In genomic region chr12:118034429-118035193, GRCh38 we compare ENCODE assay signal across 8 cellular contexts. TPM values are rescaled to one million over a fixed set of nuclear protein-coding genes. Genes with fewer than 3 reads are reported as not detected.
A peak's percentile ranks its signal among the peaks of the same experiment; 100 is the strongest.
DNase-seq lines count a peak whose midpoint lies in the region; ATAC-seq and TF ChIP-seq lines count a peak whose summit lies in the region.

No MANE protein-coding gene starts in this region.

- no peak for DNase-seq in activated CD8-positive, alpha-beta memory T cell treated with anti-CD3 and anti-CD28 coated beads, Interleukin-2, amount 10 ng/mL, durations not matched to agents 7 days and 5 days
- no peak for DNase-seq in activated CD8-positive, alpha-beta memory T cell treated with anti-CD3 and anti-CD28 coated beads, Interleukin-2, amount 50 U/mL, for 48 hours
- DNase-seq in NCI-H526 (lab: John Stamatoyannopoulos, UW) (peak; percentile 81 to 82), caudate nucleus (lab: John Stamatoyannopoulos, UW) (peak in 7 of 61 donors; percentile 10 to 59 (median 21)), lung microvascular endothelial cell (ENCODE audit: low read depth in 2 of 2) (peak; percentile 55 to 60), Peyer's patch (no peak)
- DNase-seq in effector memory CD4-positive, alpha-beta T cell, result no peak

- H3K4me1 ChIP-seq in Peyer's patch, result no peaks in the 10 kb centered on the region
- no peaks in the 10 kb centered on the region for H3K4me1 ChIP-seq in effector memory CD4-positive, alpha-beta T cell (ENCODE audit: control insufficient read depth, insufficient read depth, low read length, poor library complexity, severe bottlenecking)

- H3K27ac Mint-ChIP-seq in activated CD8-positive, alpha-beta memory T cell treated with anti-CD3 and anti-CD28 coated beads, Interleukin-2, amount 10 ng/mL, durations not matched to agents 7 days and 5 days, result peak overlapping the region; percentile 62

- no peaks in the 10 kb centered on the region for H3K9me3 Mint-ChIP-seq in activated CD8-positive, alpha-beta memory T cell treated with anti-CD3 and anti-CD28 coated beads, Interleukin-2, amount 10 ng/mL, durations not matched to agents 7 days and 5 days (ENCODE audit: low read depth)

- H3K36me3 ChIP-seq in Peyer's patch, result peaks cover 0 to 98% (median 0%) of the 10 kb centered on the region in 3 donors
- peaks cover 59% of the 10 kb centered on the region for H3K36me3 ChIP-seq in effector memory CD4-positive, alpha-beta T cell (ENCODE audit: control insufficient read depth, insufficient read depth, low read length)

- no peak overlapping the region for H3K4me3 ChIP-seq in Peyer's patch
- H3K4me3 ChIP-seq in effector memory CD4-positive, alpha-beta T cell (ENCODE audit: insufficient read depth, low read depth, low read length, poor library complexity, severe bottlenecking), result no peak overlapping the region

- H3K27me3 Mint-ChIP-seq in activated CD8-positive, alpha-beta memory T cell treated with anti-CD3 and anti-CD28 coated beads, Interleukin-2, amount 10 ng/mL, durations not matched to agents 7 days and 5 days, result no peaks in the 10 kb centered on the region

- peak overlapping the region; percentile 75 for H3K27ac ChIP-seq in caudate nucleus (ENCODE audit: low read depth, low read length)
- H3K27ac ChIP-seq in Peyer's patch, result no peak overlapping the region
- no peak overlapping the region for H3K27ac ChIP-seq in effector memory CD4-positive, alpha-beta T cell (ENCODE audit: insufficient read depth, low read length, poor library complexity, severe bottlenecking)

- peaks cover 74% of the 10 kb centered on the region for H3K36me3 Mint-ChIP-seq in activated CD8-positive, alpha-beta memory T cell treated with anti-CD3 and anti-CD28 coated beads, Interleukin-2, amount 10 ng/mL, durations not matched to agents 7 days and 5 days

- no peak for ATAC-seq in activated CD8-positive, alpha-beta memory T cell treated with anti-CD3 and anti-CD28 coated beads, Interleukin-2, amount 10 ng/mL, durations not matched to agents 7 days and 5 days
- ATAC-seq in GM18861 (IDR thresholded peaks at IDR 0.05; ENCODE audit: unreplicated experiment), result no peak

- H3K9me3 ChIP-seq in Peyer's patch, result no peaks in the 10 kb centered on the region
- no peaks in the 10 kb centered on the region for H3K9me3 ChIP-seq in effector memory CD4-positive, alpha-beta T cell (ENCODE audit: control insufficient read depth, low read length)

- TF ChIP-seq CTCF in Peyer's patch (IDR thresholded peaks at IDR 0.05), result peak in 3 of 6 experiments; percentile 32 to 39 (median 35)

- no peak for TF ChIP-seq POLR2A in Peyer's patch (IDR thresholded peaks at IDR 0.05)

- no peaks in the 10 kb centered on the region for H3K27me3 ChIP-seq in Peyer's patch
- no peaks in the 10 kb centered on the region for H3K27me3 ChIP-seq in effector memory CD4-positive, alpha-beta T cell (replicated peaks; ENCODE audit: control insufficient read depth, insufficient read depth, low read length, poor library complexity, severe bottlenecking)

- H3K4me1 Mint-ChIP-seq in activated CD8-positive, alpha-beta memory T cell treated with anti-CD3 and anti-CD28 coated beads, Interleukin-2, amount 10 ng/mL, durations not matched to agents 7 days and 5 days, result peaks cover 36% of the 10 kb centered on the region

- H3K4me3 Mint-ChIP-seq in activated CD8-positive, alpha-beta memory T cell treated with anti-CD3 and anti-CD28 coated beads, Interleukin-2, amount 10 ng/mL, durations not matched to agents 7 days and 5 days, result no peak overlapping the region

- CTCF ChIA-PET in activated CD8-positive, alpha-beta memory T cell treated with anti-CD3 and anti-CD28 coated beads, Interleukin-2, amount 10 ng/mL, durations not matched to agents 7 days and 5 days (lab: Charles Lee), result interaction anchor here (0.9 to 1.5 kb wide), 4 partner anchors 22 to 177 kb away, joined by 3 to 5 read pairs (median 4); no protein-coding TSS in a partner anchor

RNA-seq across cellular contexts. Expression of gene RFC5, which starts 18.1 kb away (rescaled TPM):
- total RNA-seq in activated CD8-positive, alpha-beta memory T cell treated with anti-CD3 and anti-CD28 coated beads, Interleukin-2, amount 10 ng/mL, durations not matched to agents 7 days and 5 days, result 10 to 100 TPM; 55.4 to 55.7 TPM
- total RNA-seq in lung microvascular endothelial cell (12.1 and 15.3 TPM in 2 replicates), Peyer's patch (10 to 100 TPM in 2 of 4 donors, 1 to 10 TPM in 2; 8.3 to 18.2 (median 10.6) TPM)

RNA-seq across cellular contexts. Expression of gene WSB2, which starts 26.4 kb away (rescaled TPM):
- 10 to 100 TPM; 44.1 to 52.1 TPM for total RNA-seq in activated CD8-positive, alpha-beta memory T cell treated with anti-CD3 and anti-CD28 coated beads, Interleukin-2, amount 10 ng/mL, durations not matched to agents 7 days and 5 days
- 82.4 and 174 TPM in 2 replicates for total RNA-seq in lung microvascular endothelial cell
- total RNA-seq in Peyer's patch, result 100 to 1,000 TPM in 3 of 4 donors, 10 to 100 TPM in 1; 76.7 to 146 (median 110) TPM

Comparison
In these comparisons a context has a peak if more than half of its experiments do, and no peak if none do; other contexts are left out.
1. DNase-seq: peak in NCI-H526 (2 of 2) and lung microvascular endothelial cell (2 of 2); none in activated CD8-positive, alpha-beta memory T cell treated with anti-CD3 and anti-CD28 coated beads, Interleukin-2, amount 10 ng/mL, durations not matched to agents 7 days and 5 days (single experiment), activated CD8-positive, alpha-beta memory T cell treated with anti-CD3 and anti-CD28 coated beads, Interleukin-2, amount 50 U/mL, for 48 hours (single experiment), Peyer's patch (0 of 3) and effector memory CD4-positive, alpha-beta T cell (0 of 3).